Comparison of ENCODE assay signal across 19 cellular contexts in the genomic region with DNA sequence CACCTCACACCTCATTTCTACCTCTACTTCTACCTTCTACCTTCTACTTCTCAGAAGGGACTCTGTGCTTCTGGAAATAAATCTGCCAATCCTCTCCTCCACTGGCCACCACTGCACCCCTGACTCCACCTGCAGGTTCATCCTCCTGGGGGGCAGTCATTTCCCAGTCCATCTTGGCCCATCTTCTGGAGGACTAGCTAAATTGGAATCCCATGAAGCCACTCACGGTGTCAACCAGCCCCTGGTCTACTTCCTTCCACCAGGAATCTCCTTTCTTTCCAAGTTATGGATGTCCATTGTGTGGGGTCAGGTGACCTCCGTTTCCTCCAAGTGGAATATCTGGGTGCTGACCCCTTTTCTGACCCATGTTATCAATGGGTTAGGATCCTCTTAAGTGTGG. TPM values are rescaled to one million over a fixed set of nuclear protein-coding genes. Genes with fewer than 3 reads are reported as not detected.
DNase-seq lines count a peak whose midpoint lies in the region; ATAC-seq, FAIRE-seq and TF ChIP-seq lines count a peak whose summit lies in the region.
"Had no signal": no experiment of that assay in that cellular context is flagged by ENCODE, and none has a peak within 500 bp of the region (broad histone marks: within the 10 kb centered on the region; RNA-seq: fewer than 3 reads in every experiment).

No MANE protein-coding gene starts in this region.

- H4K91ac ChIP-seq in H1 (replicated peaks; ENCODE audit: insufficient read length, low read length): no peak overlapping the region

- no peaks in the 10 kb centered on the region for H3K9me3 ChIP-seq in MM.1S (replicated peaks; ENCODE audit: insufficient read depth, low read length)
- H3K9me3 ChIP-seq in H1 (ENCODE audit: insufficient read depth in 2 of 2, low read depth in 1 of 2, low read length in 1 of 2): no peaks in the 10 kb centered on the region
- H3K9me3 ChIP-seq in endodermal cell (ENCODE audit: control insufficient read depth, low read length): no peaks in the 10 kb centered on the region
- H3K9me3 ChIP-seq: colonic mucosa, gastroesophageal sphincter, lower lobe of right lung, thoracic aorta had no signal

- peaks cover 63% of the 10 kb centered on the region for H3K4me1 ChIP-seq in MM.1S (ENCODE audit: low read length)
- peaks cover 0 to 15% (median 10%) of the 10 kb centered on the region in 4 experiments; a peak in 6 of 7 replicates for H3K4me1 ChIP-seq in H1 (replicated peaks in 1 of 4; ENCODE audit: control insufficient read depth in 3 of 4, insufficient read depth in 4 of 4, low read length in 3 of 4)
- no peaks in the 10 kb centered on the region for H3K4me1 ChIP-seq in endodermal cell (ENCODE audit: control insufficient read depth, insufficient read depth, low read length)
- H3K4me1 ChIP-seq: colonic mucosa had no signal

- H3F3A ChIP-seq in MM.1S (ENCODE audit: insufficient read depth, low read length): peaks cover 40% of the 10 kb centered on the region

- H4K5ac ChIP-seq in H1 (ENCODE audit: insufficient read length, low read depth, low read length): no peak overlapping the region

- peaks cover 2% of the 10 kb centered on the region; the same call in 1 of the 2 replicates for H3K23me2 ChIP-seq in H1 (ENCODE audit: low read depth, low read length)

- POLR2A ChIA-PET in activated CD8-positive, alpha-beta T cell treated with anti-CD3 and anti-CD28 coated beads for 36 hours (lab: Charles Lee): interaction anchor here (0.5 to 16.8 kb wide), 4 partner anchors 10 to 600 kb away, joined by 3 to 284 read pairs (median 6); no protein-coding TSS in a partner anchor
- POLR2A ChIA-PET in activated CD8-positive, alpha-beta T cell treated with anti-CD3 and anti-CD28 coated beads, Interleukin-2, amount 10 ng/mL, durations not matched to agents 7 days and 5 days (lab: Charles Lee): interaction anchor here (0.8 to 2.9 kb wide), 3 partner anchors 9 to 13 kb away, joined by 3 to 14 read pairs (median 10); no protein-coding TSS in a partner anchor
- POLR2A ChIA-PET in H1 (lab: Charles Lee; ENCODE audit: partially characterized antibody): interaction anchor here (0.7 to 3.2 kb wide), 5 partner anchors 10 to 73 kb away, joined by 3 to 8 read pairs (median 3); no protein-coding TSS in a partner anchor

- no peak overlapping the region for H3K56ac ChIP-seq in H1 (replicated peaks; ENCODE audit: insufficient read length, low read depth, low read length)

- no peak overlapping the region for H2BK5ac ChIP-seq in H1 (ENCODE audit: low read depth, low read length)

- H3K9me2 ChIP-seq in MM.1S (replicated peaks; ENCODE audit: insufficient read depth, low read length): no peaks in the 10 kb centered on the region

- no peaks in the 10 kb centered on the region for H3K9me3 Mint-ChIP-seq in activated CD8-positive, alpha-beta T cell treated with anti-CD3 and anti-CD28 coated beads for 36 hours
- no peaks in the 10 kb centered on the region for H3K9me3 Mint-ChIP-seq in activated CD8-positive, alpha-beta T cell treated with anti-CD3 and anti-CD28 coated beads, Interleukin-2, amount 10 ng/mL, durations not matched to agents 7 days and 5 days (ENCODE audit: insufficient read depth)
- no peaks in the 10 kb centered on the region for H3K9me3 Mint-ChIP-seq in stimulated activated effector memory CD8-positive, alpha-beta T cell treated with anti-CD3 and anti-CD28 coated beads, Interleukin-12 subunit alpha, Interleukin-12 subunit beta, amount 100 ng/mL, for 72 hours
- no peaks in the 10 kb centered on the region for H3K9me3 Mint-ChIP-seq in endodermal cell

- H3K27ac ChIP-seq in MM.1S (ENCODE audit: low read length) (peak overlapping the region; percentile 86; the same call in 1 of the 2 replicates), H1 (ENCODE audit: low read depth, low read length) (no peak overlapping the region), endodermal cell (ENCODE audit: low read depth, low read length) (no peak overlapping the region)
- H3K27ac ChIP-seq: colonic mucosa, gastroesophageal sphincter, lower lobe of right lung, thoracic aorta had no signal

- H3K14ac ChIP-seq in H1 (ENCODE audit: insufficient read length): no peak overlapping the region

- intact Hi-C loops in activated CD8-positive, alpha-beta T cell treated with anti-CD3 and anti-CD28 coated beads for 36 hours (cut with micrococcal nuclease): no loop called here

- no peak overlapping the region for H3K27ac Mint-ChIP-seq in activated CD8-positive, alpha-beta T cell treated with anti-CD3 and anti-CD28 coated beads for 36 hours
- no peak overlapping the region for H3K27ac Mint-ChIP-seq in activated CD8-positive, alpha-beta T cell treated with anti-CD3 and anti-CD28 coated beads, Interleukin-2, amount 10 ng/mL, durations not matched to agents 7 days and 5 days
- H3K27ac Mint-ChIP-seq in stimulated activated effector memory CD8-positive, alpha-beta T cell treated with anti-CD3 and anti-CD28 coated beads, Interleukin-12 subunit alpha, Interleukin-12 subunit beta, amount 100 ng/mL, for 72 hours: no peak overlapping the region
- H3K27ac Mint-ChIP-seq in endodermal cell: no peak overlapping the region

- H3K23ac ChIP-seq in H1 (ENCODE audit: insufficient read length): no peak overlapping the region

- H3K4me3 Mint-ChIP-seq in activated CD8-positive, alpha-beta T cell treated with anti-CD3 and anti-CD28 coated beads for 36 hours: peak overlapping the region; percentile 60
- no peak overlapping the region for H3K4me3 Mint-ChIP-seq in activated CD8-positive, alpha-beta T cell treated with anti-CD3 and anti-CD28 coated beads, Interleukin-2, amount 10 ng/mL, durations not matched to agents 7 days and 5 days
- peak overlapping the region; percentile 82 for H3K4me3 Mint-ChIP-seq in stimulated activated effector memory CD8-positive, alpha-beta T cell treated with anti-CD3 and anti-CD28 coated beads, Interleukin-12 subunit alpha, Interleukin-12 subunit beta, amount 100 ng/mL, for 72 hours
- H3K4me3 Mint-ChIP-seq in endodermal cell: no peak overlapping the region

- peaks cover 45% of the 10 kb centered on the region for H3K4me1 Mint-ChIP-seq in activated CD8-positive, alpha-beta T cell treated with anti-CD3 and anti-CD28 coated beads for 36 hours (ENCODE audit: low read depth)
- peaks cover 13% of the 10 kb centered on the region for H3K4me1 Mint-ChIP-seq in activated CD8-positive, alpha-beta T cell treated with anti-CD3 and anti-CD28 coated beads, Interleukin-2, amount 10 ng/mL, durations not matched to agents 7 days and 5 days (ENCODE audit: low read depth)
- peaks cover 55% of the 10 kb centered on the region for H3K4me1 Mint-ChIP-seq in stimulated activated effector memory CD8-positive, alpha-beta T cell treated with anti-CD3 and anti-CD28 coated beads, Interleukin-12 subunit alpha, Interleukin-12 subunit beta, amount 100 ng/mL, for 72 hours
- peaks cover 5% of the 10 kb centered on the region for H3K4me1 Mint-ChIP-seq in endodermal cell

- H2BK15ac ChIP-seq in H1 (ENCODE audit: low read length): no peak overlapping the region

- H3K18ac ChIP-seq in H1 (ENCODE audit: extremely low read depth, low read length): no peak overlapping the region

- H3K79me2 ChIP-seq in MM.1S (ENCODE audit: low read length) (peaks cover 70% of the 10 kb centered on the region), H1 (ENCODE audit: control insufficient read depth in 1 of 2, insufficient read depth in 2 of 2, low read length in 2 of 2) (no peaks in the 10 kb centered on the region)

- H3K27me3 Mint-ChIP-seq in activated CD8-positive, alpha-beta T cell treated with anti-CD3 and anti-CD28 coated beads for 36 hours: peaks cover 12% of the 10 kb centered on the region
- peaks cover 63% of the 10 kb centered on the region for H3K27me3 Mint-ChIP-seq in activated CD8-positive, alpha-beta T cell treated with anti-CD3 and anti-CD28 coated beads, Interleukin-2, amount 10 ng/mL, durations not matched to agents 7 days and 5 days (ENCODE audit: low read depth)
- H3K27me3 Mint-ChIP-seq in endodermal cell (ENCODE audit: insufficient read depth): peaks cover 97% of the 10 kb centered on the region

- H3K4ac ChIP-seq in H1 (replicated peaks; ENCODE audit: insufficient read length, low read depth, low read length): no peak overlapping the region

- no peak for FAIRE-seq in H1 (lab: Jason Lieb, UNC)
- FAIRE-seq: A204.1 had no signal

- no peak for ATAC-seq in activated CD8-positive, alpha-beta T cell treated with anti-CD3 and anti-CD28 coated beads for 36 hours
- no peak for ATAC-seq in activated CD8-positive, alpha-beta T cell treated with anti-CD3 and anti-CD28 coated beads, Interleukin-2, amount 10 ng/mL, durations not matched to agents 7 days and 5 days
- ATAC-seq in stimulated activated effector memory CD8-positive, alpha-beta T cell treated with anti-CD3 and anti-CD28 coated beads, Interleukin-12 subunit alpha, Interleukin-12 subunit beta, amount 100 ng/mL, for 72 hours: no peak
- no peak for ATAC-seq in GM21447 (IDR thresholded peaks at IDR 0.05; ENCODE audit: unreplicated experiment)
- ATAC-seq: gastroesophageal sphincter had no signal

- peak overlapping the region; percentile 93 for H3K4me2 ChIP-seq in MM.1S (ENCODE audit: low read depth, low read length)
- H3K4me2 ChIP-seq in H1 (ENCODE audit: insufficient read depth in 1 of 2, low read depth in 2 of 2, low read length in 2 of 2): peak overlapping the region; percentile 68 to 80; a peak in 3 of 4 replicates

- H2BK12ac ChIP-seq in H1 (ENCODE audit: low read depth, low read length): 0 out of 2 replicates have a peak overlapping the region, but pooled peaks have one; percentile 17

- no peaks in the 10 kb centered on the region; the same call in 1 of the 2 replicates for H3K79me1 ChIP-seq in H1 (ENCODE audit: low read depth, low read length)

- H4K20me1 ChIP-seq in MM.1S (ENCODE audit: insufficient read depth, low read length): no peaks in the 10 kb centered on the region
- peaks cover 2 to 27% of the 10 kb centered on the region in 2 experiments for H4K20me1 ChIP-seq in H1 (replicated peaks in 1 of 2; ENCODE audit: control insufficient read depth in 1 of 2, insufficient read depth in 2 of 2, low read length in 2 of 2)

- no peak overlapping the region for H2BK120ac ChIP-seq in H1 (replicated peaks; ENCODE audit: low read depth, low read length)

- no peak for TF ChIP-seq EP300 in H1 (IDR thresholded peaks at IDR 0.05; ENCODE audit: borderline replicate concordance in 1 of 2, low read depth in 2 of 2, low read length in 2 of 2)

- TF ChIP-seq POLR2A in H1 (IDR thresholded peaks at IDR 0.05; ENCODE audit: control extremely low read depth in 1 of 2, low read depth in 2 of 2, low read length in 2 of 2): no peak

- peaks cover 15% of the 10 kb centered on the region for H3K36me3 Mint-ChIP-seq in activated CD8-positive, alpha-beta T cell treated with anti-CD3 and anti-CD28 coated beads for 36 hours (ENCODE audit: low read depth)
- no peaks in the 10 kb centered on the region for H3K36me3 Mint-ChIP-seq in activated CD8-positive, alpha-beta T cell treated with anti-CD3 and anti-CD28 coated beads, Interleukin-2, amount 10 ng/mL, durations not matched to agents 7 days and 5 days (ENCODE audit: low read depth)
- H3K36me3 Mint-ChIP-seq in stimulated activated effector memory CD8-positive, alpha-beta T cell treated with anti-CD3 and anti-CD28 coated beads, Interleukin-12 subunit alpha, Interleukin-12 subunit beta, amount 100 ng/mL, for 72 hours: peaks cover 24% of the 10 kb centered on the region
- H3K36me3 Mint-ChIP-seq in endodermal cell (ENCODE audit: low read depth): no peaks in the 10 kb centered on the region

- H2AK5ac ChIP-seq in H1 (ENCODE audit: low read depth, low read length): no peak overlapping the region

- no peak for DNase-seq in activated CD8-positive, alpha-beta T cell treated with anti-CD3 and anti-CD28 coated beads for 36 hours
- DNase-seq in activated CD8-positive, alpha-beta T cell treated with anti-CD3 and anti-CD28 coated beads, Interleukin-2, amount 10 ng/mL, durations not matched to agents 7 days and 5 days: no peak
- no peak for DNase-seq in MM.1S
- DNase-seq in H1 (ENCODE audit: low read depth in 1 of 2, low spot score in 2 of 2): no peak
- no peak for DNase-seq in stimulated activated effector memory CD8-positive, alpha-beta T cell treated with anti-CD3 and anti-CD28 coated beads, Interleukin-12 subunit alpha, Interleukin-12 subunit beta, amount 100 ng/mL, for 72 hours (ENCODE audit: low spot score in 2 of 2)
- DNase-seq in endodermal cell: no peak
- DNase-seq in C1 segment of cervical spinal cord (lab: John Stamatoyannopoulos, UW): no peak
- DNase-seq: amygdala; colonic mucosa; lower lobe of right lung; NCI-H1436 treated with DMSO at 0.1 percent for 48 hours; NCI-H226; Right ventricle myocardium superior; stimulated activated CD4-positive, alpha-beta T cell treated with anti-CD3 and anti-CD28 coated beads, Interleukin-2, amount 100 ng/mL, for 24 hours had no signal

- no peak for TF ChIP-seq CTCF in activated CD8-positive, alpha-beta T cell treated with anti-CD3 and anti-CD28 coated beads for 36 hours (IDR thresholded peaks at IDR 0.05)
- TF ChIP-seq CTCF in MM.1S (IDR thresholded peaks at IDR 0.05; ENCODE audit: low read length): no peak
- TF ChIP-seq CTCF in H1 (IDR thresholded peaks at IDR 0.05; ENCODE audit: control extremely low read depth in 1 of 3, insufficient read depth in 1 of 3, low read depth in 1 of 3, low read length in 3 of 3): no peak
- no peak for TF ChIP-seq CTCF in endodermal cell (conservative IDR thresholded peaks at IDR 0.05)

- peak overlapping the region; percentile 13; the same call in 1 of the 2 replicates for H2BK20ac ChIP-seq in H1 (ENCODE audit: low read length)

- H3K9ac ChIP-seq in MM.1S (ENCODE audit: low read length) (peak overlapping the region; percentile 82; the same call in 1 of the 2 replicates), H1 (replicated peaks in 1 of 4; ENCODE audit: extremely low read depth in 1 of 4, low read depth in 3 of 4, low read length in 3 of 4) (no peak overlapping the region), endodermal cell (ENCODE audit: extremely low read depth, low read length, poor library complexity, severe bottlenecking) (no peak overlapping the region)

- CTCF ChIA-PET in activated CD8-positive, alpha-beta T cell treated with anti-CD3 and anti-CD28 coated beads for 36 hours (lab: Charles Lee): interaction anchor here (1.1 to 23.0 kb wide), 3 partner anchors 6 to 96 kb away, joined by 3 to 1101 read pairs (median 1101); partner anchors contain the start of gene WNT10A
- CTCF ChIA-PET in activated CD8-positive, alpha-beta T cell treated with anti-CD3 and anti-CD28 coated beads, Interleukin-2, amount 10 ng/mL, durations not matched to agents 7 days and 5 days (lab: Charles Lee): interaction anchor here (5.9 to 22.4 kb wide), 2 partner anchors 7 to 10 kb away, joined by 117 to 930 read pairs; no protein-coding TSS in a partner anchor
- CTCF ChIA-PET in H1 (lab: Charles Lee; ENCODE audit: partially characterized antibody): interaction anchor here (0.6 to 21.8 kb wide), 11 partner anchors 6 to 118 kb away, joined by 3 to 783 read pairs (median 4); partner anchors contain the start of gene WNT10A

- no peaks in the 10 kb centered on the region for H3K36me3 ChIP-seq in MM.1S (replicated peaks; ENCODE audit: insufficient read depth, low read length)
- peaks cover 0 to 4% (median 0%) of the 10 kb centered on the region in 4 experiments; a peak in 1 of 8 replicates for H3K36me3 ChIP-seq in H1 (ENCODE audit: control insufficient read depth in 2 of 4, insufficient read depth in 4 of 4, low read length in 3 of 4)
- no peaks in the 10 kb centered on the region for H3K36me3 ChIP-seq in endodermal cell (ENCODE audit: control insufficient read depth, insufficient read depth, low read length)
- H3K36me3 ChIP-seq: colonic mucosa, gastroesophageal sphincter, lower lobe of right lung, thoracic aorta had no signal

- TF ChIP-seq RAD21 in H1 (IDR thresholded peaks at IDR 0.05 in 1 of 2, conservative IDR thresholded peaks at IDR 0.05 in 1 of 2; ENCODE audit: low read depth in 2 of 2, low read length in 2 of 2): no peak

- 70% methylated on average over 2 of the region's 2 CpGs; no CpG with 5 or more reads in 1 of the 2 experiments for WGBS in H1 (ENCODE audit: extremely low coverage in 1 of 2, insufficient coverage in 1 of 2, insufficient read length in 1 of 2, insufficient replicate concordance in 2 of 2, low coverage in 1 of 2, low lambda C conversion rate in 2 of 2, missing lambda C conversion rate in 1 of 2), 2 experiments
- WGBS in endodermal cell (ENCODE audit: insufficient coverage in 1 of 2, insufficient read length in 1 of 2), 2 experiments: 88 to 100% methylated on average over 1 to 2 of the region's 2 CpGs

- H4K8ac ChIP-seq in H1 (ENCODE audit: extremely low read depth, insufficient read depth, low read length): no peak overlapping the region

- H3K4me3 ChIP-seq in MM.1S (ENCODE audit: low read length) (peak overlapping the region; percentile 66; the same call in 1 of the 2 replicates), H1 (ENCODE audit: extremely low read depth in 1 of 4, insufficient read depth in 2 of 4, low read depth in 3 of 4, low read length in 4 of 4) (0 out of 8 replicates have a peak overlapping the region, but pooled peaks of 1 of the 4 experiments have one; percentile 56), endodermal cell (ENCODE audit: low read length) (no peak overlapping the region)

- no peak overlapping the region for H2AFZ ChIP-seq in MM.1S (ENCODE audit: low read length)
- no peak overlapping the region for H2AFZ ChIP-seq in H1 (ENCODE audit: low read length)

- H3K27me3 ChIP-seq in MM.1S (replicated peaks; ENCODE audit: insufficient read depth, low read length) (no peaks in the 10 kb centered on the region), H1 (replicated peaks in 1 of 4; ENCODE audit: control insufficient read depth in 3 of 4, extremely low read depth in 1 of 4, insufficient read depth in 3 of 4, low read length in 3 of 4) (peaks cover 83 to 93% (median 90%) of the 10 kb centered on the region in 4 experiments), endodermal cell (ENCODE audit: control insufficient read depth, insufficient read depth, low read length, poor library complexity, severe bottlenecking) (peaks cover 95% of the 10 kb centered on the region)

RNA-seq across cellular contexts. Expression of gene WNT10A, which starts 3.9 kb away (rescaled TPM):
- total RNA-seq in activated CD8-positive, alpha-beta T cell treated with anti-CD3 and anti-CD28 coated beads for 36 hours: 10 to 100 TPM; 27.9 to 29.2 TPM
- not detected for total RNA-seq in activated CD8-positive, alpha-beta T cell treated with anti-CD3 and anti-CD28 coated beads, Interleukin-2, amount 10 ng/mL, durations not matched to agents 7 days and 5 days
- not detected in 2 replicates for total RNA-seq in H1 (2021; fragmentation: NEBNext Ultra II Directional; extraction: Animal tissue kit (Norgen Biotek cat#: 25700))
- 0.05 TPM in 1 of 2 replicates, not detected in the other for polyA plus RNA-seq in H1 (2011; rRNA removed)
- 0.03 TPM for polyA plus RNA-seq in H1 (2011; cell fraction: cytosol; rRNA removed)
- not detected for polyA plus RNA-seq in H1 (2011; cell fraction: nucleus; rRNA removed)
- polyA plus RNA-seq in H1 (2012, experiment 1 of 2): not detected in 4 replicates
- not detected for polyA plus RNA-seq in H1 (2012, experiment 2 of 2)
- not detected for polyA plus RNA-seq in H1 (2013, experiment 1 of 2)
- polyA plus RNA-seq in H1 (2013, experiment 2 of 2): not detected
- not detected in 2 replicates for polyA minus RNA-seq in H1 (2011; rRNA and poly(A)+ RNA removed)
- polyA minus RNA-seq in H1 (2011; cell fraction: cytosol; rRNA and poly(A)+ RNA removed): not detected
- polyA minus RNA-seq in H1 (2011; cell fraction: nucleus; rRNA and poly(A)+ RNA removed): 0.20 TPM
- not detected for total RNA-seq in endodermal cell
- polyA plus RNA-seq in endodermal cell (2013, experiment 1 of 2): 0.89 TPM
- polyA plus RNA-seq in endodermal cell (2013, experiment 2 of 2): 0.58 TPM
- total RNA-seq: gastroesophageal sphincter, Right ventricle myocardium superior had no signal

RNA-seq across cellular contexts. Expression of gene WNT6, which starts 24.9 kb away (rescaled TPM):
- total RNA-seq in activated CD8-positive, alpha-beta T cell treated with anti-CD3 and anti-CD28 coated beads for 36 hours: under 1 TPM; 0.25 to 0.34 TPM
- total RNA-seq in activated CD8-positive, alpha-beta T cell treated with anti-CD3 and anti-CD28 coated beads, Interleukin-2, amount 10 ng/mL, durations not matched to agents 7 days and 5 days: not detected
- total RNA-seq in H1 (2021; fragmentation: NEBNext Ultra II Directional; extraction: Animal tissue kit (Norgen Biotek cat#: 25700)): not detected in 2 replicates
- polyA plus RNA-seq in H1 (2011; rRNA removed): not detected in 2 replicates
- polyA plus RNA-seq in H1 (2011; cell fraction: cytosol; rRNA removed): not detected
- polyA plus RNA-seq in H1 (2011; cell fraction: nucleus; rRNA removed): not detected
- not detected in 4 replicates for polyA plus RNA-seq in H1 (2012, experiment 1 of 2)
- polyA plus RNA-seq in H1 (2012, experiment 2 of 2): not detected
- polyA plus RNA-seq in H1 (2013, experiment 1 of 2): not detected
- polyA plus RNA-seq in H1 (2013, experiment 2 of 2): not detected
- not detected in 2 replicates for polyA minus RNA-seq in H1 (2011; rRNA and poly(A)+ RNA removed)
- not detected for polyA minus RNA-seq in H1 (2011; cell fraction: cytosol; rRNA and poly(A)+ RNA removed)
- polyA minus RNA-seq in H1 (2011; cell fraction: nucleus; rRNA and poly(A)+ RNA removed): not detected
- not detected for total RNA-seq in endodermal cell
- not detected for polyA plus RNA-seq in endodermal cell (2013, experiment 1 of 2)
- polyA plus RNA-seq in endodermal cell (2013, experiment 2 of 2): 0.21 TPM
- total RNA-seq: T-helper 2 cell treated with Interferon-gamma antibody and Interleukin-4, amounts not matched to agents 100 ng/mL and 5 ng/mL, for 36 hours had no signal

RNA-seq across cellular contexts. Expression of gene PRKAG3, which starts 52.9 kb away (rescaled TPM):
- not detected for total RNA-seq in activated CD8-positive, alpha-beta T cell treated with anti-CD3 and anti-CD28 coated beads for 36 hours
- total RNA-seq in activated CD8-positive, alpha-beta T cell treated with anti-CD3 and anti-CD28 coated beads, Interleukin-2, amount 10 ng/mL, durations not matched to agents 7 days and 5 days: not detected
- not detected in 2 replicates for total RNA-seq in H1 (2021; fragmentation: NEBNext Ultra II Directional; extraction: Animal tissue kit (Norgen Biotek cat#: 25700))
- polyA plus RNA-seq in H1 (2011; rRNA removed): not detected in 2 replicates
- polyA plus RNA-seq in H1 (2011; cell fraction: cytosol; rRNA removed): not detected
- polyA plus RNA-seq in H1 (2011; cell fraction: nucleus; rRNA removed): not detected
- not detected in 4 replicates for polyA plus RNA-seq in H1 (2012, experiment 1 of 2)
- not detected for polyA plus RNA-seq in H1 (2012, experiment 2 of 2)
- polyA plus RNA-seq in H1 (2013, experiment 1 of 2): not detected
- not detected for polyA plus RNA-seq in H1 (2013, experiment 2 of 2)
- polyA minus RNA-seq in H1 (2011; rRNA and poly(A)+ RNA removed): not detected in 2 replicates
- not detected for polyA minus RNA-seq in H1 (2011; cell fraction: cytosol; rRNA and poly(A)+ RNA removed)
- not detected for polyA minus RNA-seq in H1 (2011; cell fraction: nucleus; rRNA and poly(A)+ RNA removed)
- total RNA-seq in endodermal cell: not detected
- polyA plus RNA-seq in endodermal cell (2013, experiment 1 of 2): not detected
- not detected for polyA plus RNA-seq in endodermal cell (2013, experiment 2 of 2)
- total RNA-seq: colonic mucosa; gastroesophageal sphincter; lower lobe of right lung; Right ventricle myocardium superior; T-helper 2 cell treated with Interferon-gamma antibody and Interleukin-4, amounts not matched to agents 100 ng/mL and 5 ng/mL, for 36 hours had no signal

Comparison
In these comparisons a context has a peak if more than half of its experiments do, and no peak if none do; other contexts are left out.
1. H3K4me3 Mint-ChIP-seq: peak in activated CD8-positive, alpha-beta T cell treated with anti-CD3 and anti-CD28 coated beads for 36 hours (single experiment) and stimulated activated effector memory CD8-positive, alpha-beta T cell treated with anti-CD3 and anti-CD28 coated beads, Interleukin-12 subunit alpha, Interleukin-12 subunit beta, amount 100 ng/mL, for 72 hours (single experiment); none in activated CD8-positive, alpha-beta T cell treated with anti-CD3 and anti-CD28 coated beads, Interleukin-2, amount 10 ng/mL, durations not matched to agents 7 days and 5 days (single experiment) and endodermal cell (single experiment).
2. RNA of gene WNT10A, which starts 3.9 kb away (total RNA-seq): 27.9 to 29.2 TPM in activated CD8-positive, alpha-beta T cell treated with anti-CD3 and anti-CD28 coated beads for 36 hours; not detected in activated CD8-positive, alpha-beta T cell treated with anti-CD3 and anti-CD28 coated beads, Interleukin-2, amount 10 ng/mL, durations not matched to agents 7 days and 5 days, not detected in H1 and not detected in endodermal cell; every median in the first group is over 10 times any median in the second.